ENCODE assay signal across 1 cellular context in genomic region chr5:142156839-142157463, GRCh38.
TF ChIP-seq lines count a peak whose summit lies in the region.

No MANE protein-coding gene starts in this region.

TF ChIP-seq in WTC11, 78 proteins besides CTCF, POLR2A, EP300 and RAD21 (continued from another document):
- TF ChIP-seq ARID4B (CRISPR knock-in tag; IDR thresholded peaks at IDR 0.05; ENCODE audit: borderline replicate concordance) (no peak), ATF1 (CRISPR knock-in tag; IDR thresholded peaks at IDR 0.05) (no peak), ETV6 (CRISPR knock-in tag; IDR thresholded peaks at IDR 0.05) (peak; percentile 41; the same call in 1 of the 2 replicates), TEAD1 (CRISPR knock-in tag; IDR thresholded peaks at IDR 0.05) (peak; percentile 88), TCF7 (CRISPR knock-in tag; IDR thresholded peaks at IDR 0.05; ENCODE audit: low read depth) (no peak), PRDM15 (CRISPR knock-in tag; IDR thresholded peaks at IDR 0.05) (no peak), JAZF1 (CRISPR knock-in tag; IDR thresholded peaks at IDR 0.05) (no peak), IRF1 (CRISPR knock-in tag; IDR thresholded peaks at IDR 0.05) (no peak), ZNF281 (CRISPR knock-in tag; IDR thresholded peaks at IDR 0.05) (peak; percentile 80; the same call in 1 of the 2 replicates), ZNF532 (CRISPR knock-in tag; IDR thresholded peaks at IDR 0.05; ENCODE audit: borderline replicate concordance) (0 out of 2 replicates have a peak, but pooled peaks have one; percentile 50), SP1 (CRISPR knock-in tag; conservative IDR thresholded peaks at IDR 0.05) (0 out of 2 replicates have a peak, but pooled peaks have one; percentile 44), GRHL2 (CRISPR knock-in tag; IDR thresholded peaks at IDR 0.05; ENCODE audit: insufficient replicate concordance, severe bottlenecking) (no peak), SOX15 (CRISPR knock-in tag; IDR thresholded peaks at IDR 0.05) (no peak), CREB1 (CRISPR knock-in tag; IDR thresholded peaks at IDR 0.05) (no peak), ZNF423 (CRISPR knock-in tag; IDR thresholded peaks at IDR 0.05) (0 out of 2 replicates have a peak, but pooled peaks have one; percentile 10), ZNF396 (CRISPR knock-in tag; IDR thresholded peaks at IDR 0.05; ENCODE audit: borderline replicate concordance) (no peak), ZNF232 (CRISPR knock-in tag; IDR thresholded peaks at IDR 0.05) (no peak), ZNF219 (CRISPR knock-in tag; IDR thresholded peaks at IDR 0.05; ENCODE audit: borderline replicate concordance) (no peak), SMAD4 (CRISPR knock-in tag; IDR thresholded peaks at IDR 0.05) (no peak), TP53 (CRISPR knock-in tag; IDR thresholded peaks at IDR 0.05) (no peak), NFYB (CRISPR knock-in tag; conservative IDR thresholded peaks at IDR 0.05; ENCODE audit: low read depth) (no peak), GABPB1 (CRISPR knock-in tag; IDR thresholded peaks at IDR 0.05) (no peak), ZNF317 (CRISPR knock-in tag; IDR thresholded peaks at IDR 0.05; ENCODE audit: borderline replicate concordance, low read depth) (0 out of 2 replicates have a peak, but pooled peaks have one; percentile 13), NFE2L1 (CRISPR knock-in tag; IDR thresholded peaks at IDR 0.05) (no peak), NFATC4 (CRISPR knock-in tag; IDR thresholded peaks at IDR 0.05) (no peak)
- TF ChIP-seq, protein P1, sequence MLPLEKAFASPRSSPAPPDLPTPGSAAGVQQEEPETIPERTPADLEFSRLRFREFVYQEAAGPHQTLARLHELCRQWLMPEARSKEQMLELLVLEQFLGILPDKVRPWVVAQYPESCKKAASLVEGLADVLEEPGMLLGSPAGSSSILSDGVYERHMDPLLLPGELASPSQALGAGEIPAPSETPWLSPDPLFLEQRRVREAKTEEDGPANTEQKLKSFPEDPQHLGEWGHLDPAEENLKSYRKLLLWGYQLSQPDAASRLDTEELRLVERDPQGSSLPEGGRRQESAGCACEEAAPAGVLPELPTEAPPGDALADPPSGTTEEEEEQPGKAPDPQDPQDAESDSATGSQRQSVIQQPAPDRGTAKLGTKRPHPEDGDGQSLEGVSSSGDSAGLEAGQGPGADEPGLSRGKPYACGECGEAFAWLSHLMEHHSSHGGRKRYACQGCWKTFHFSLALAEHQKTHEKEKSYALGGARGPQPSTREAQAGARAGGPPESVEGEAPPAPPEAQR (CRISPR knock-in tag; IDR thresholded peaks at IDR 0.05): no peak
- TF ChIP-seq, protein P2, sequence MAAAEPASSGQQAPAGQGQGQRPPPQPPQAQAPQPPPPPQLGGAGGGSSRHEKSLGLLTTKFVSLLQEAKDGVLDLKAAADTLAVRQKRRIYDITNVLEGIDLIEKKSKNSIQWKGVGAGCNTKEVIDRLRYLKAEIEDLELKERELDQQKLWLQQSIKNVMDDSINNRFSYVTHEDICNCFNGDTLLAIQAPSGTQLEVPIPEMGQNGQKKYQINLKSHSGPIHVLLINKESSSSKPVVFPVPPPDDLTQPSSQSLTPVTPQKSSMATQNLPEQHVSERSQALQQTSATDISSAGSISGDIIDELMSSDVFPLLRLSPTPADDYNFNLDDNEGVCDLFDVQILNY (CRISPR knock-in tag; IDR thresholded peaks at IDR 0.05): no peak
- TF ChIP-seq, protein P3, sequence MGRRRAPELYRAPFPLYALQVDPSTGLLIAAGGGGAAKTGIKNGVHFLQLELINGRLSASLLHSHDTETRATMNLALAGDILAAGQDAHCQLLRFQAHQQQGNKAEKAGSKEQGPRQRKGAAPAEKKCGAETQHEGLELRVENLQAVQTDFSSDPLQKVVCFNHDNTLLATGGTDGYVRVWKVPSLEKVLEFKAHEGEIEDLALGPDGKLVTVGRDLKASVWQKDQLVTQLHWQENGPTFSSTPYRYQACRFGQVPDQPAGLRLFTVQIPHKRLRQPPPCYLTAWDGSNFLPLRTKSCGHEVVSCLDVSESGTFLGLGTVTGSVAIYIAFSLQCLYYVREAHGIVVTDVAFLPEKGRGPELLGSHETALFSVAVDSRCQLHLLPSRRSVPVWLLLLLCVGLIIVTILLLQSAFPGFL (CRISPR knock-in tag; IDR thresholded peaks at IDR 0.05; ENCODE audit: borderline replicate concordance): no peak
TF ChIP-seq in WTC11: peak in this region for 7.
